8 cellular contexts compared by ENCODE assay signal in genomic region chr1:197180252-197180878, GRCh38. TPM values are rescaled to one million over a fixed set of nuclear protein-coding genes. Genes with fewer than 3 reads are reported as not detected.
DNase-seq lines count a peak whose midpoint lies in the region; ATAC-seq and TF ChIP-seq lines count a peak whose summit lies in the region.

No MANE protein-coding gene starts in this region.

- BruUV-seq in OCI-LY7 (replicated peaks; lab: Mats Ljungman, UMichigan), result no TSS peak

- POLR2A ChIA-PET in OCI-LY7 (lab: Charles Lee), result interaction anchor here (0.6 to 1.5 kb wide), 4 partner anchors 13 to 176 kb away, joined by 3 to 7 read pairs (median 4); no protein-coding TSS in a partner anchor

- DNase-seq in EL (peak; percentile 67), OCI-LY7 (ENCODE audit: low spot score) (peak; percentile 52), dermis microvascular lymphatic vessel endothelial cell (ENCODE audit: low read depth in 2 of 2) (peak; percentile 48 to 62), myocyte (ENCODE audit: low read depth) (peak; percentile 53), middle frontal gyrus (ENCODE audit: extremely low spot score, low spot score) (no peak)
- DNase-seq in stimulated activated CD4-positive, alpha-beta T cell treated with anti-CD3 and anti-CD28 coated beads, Interleukin-1b, Interleukin-23, amount 100 ng/mL, for 48 hours, result no peak

- H3K4me1 ChIP-seq in OCI-LY7 (ENCODE audit: insufficient read depth, low read length, poor library complexity, severe bottlenecking), result peaks cover 25% of the 10 kb centered on the region

- peak; percentile 93 for TF ChIP-seq CTCF in OCI-LY7 (conservative IDR thresholded peaks at IDR 0.05; ENCODE audit: low read length)

- H3K9me3 ChIP-seq in OCI-LY7 (ENCODE audit: low read length), result 0 out of 2 replicates have a peak, but pooled peaks cover under 1% of the 10 kb centered on the region

- H3K9me2 ChIP-seq in OCI-LY7 (ENCODE audit: insufficient read depth, low read length), result no peaks in the 10 kb centered on the region

- H3K36me3 ChIP-seq in OCI-LY7 (ENCODE audit: insufficient read depth, low read length), result peaks cover 78% of the 10 kb centered on the region

- intact Hi-C loops in OCI-LY7 (cut with micrococcal nuclease; ENCODE audit: unreplicated experiment), result loop anchor here (1.0 to 10.0 kb wide), 3 partner anchors 147 to 334 kb away; no protein-coding TSS in a partner anchor

- H3K4me2 ChIP-seq in OCI-LY7 (ENCODE audit: low read length), result no peak overlapping the region

- ATAC-seq in GM21360 (IDR thresholded peaks at IDR 0.05; ENCODE audit: unreplicated experiment) (peak; percentile 53), HG03571 (IDR thresholded peaks at IDR 0.05; ENCODE audit: unreplicated experiment) (peak; percentile 53)

- H3K79me2 ChIP-seq in OCI-LY7 (ENCODE audit: insufficient read depth, low read depth, low read length), result peaks cover 14% of the 10 kb centered on the region; the same call in 1 of the 2 replicates

- H2AFZ ChIP-seq in OCI-LY7 (ENCODE audit: low read length), result no peak overlapping the region

- H4K20me1 ChIP-seq in OCI-LY7 (ENCODE audit: insufficient read depth, low read length), result peaks cover 7% of the 10 kb centered on the region; the same call in 1 of the 2 replicates

- no peak overlapping the region for H3K4me3 ChIP-seq in OCI-LY7 (ENCODE audit: low read depth, low read length, poor library complexity, severe bottlenecking)

- no peak overlapping the region for H3K27ac ChIP-seq in OCI-LY7 (ENCODE audit: low read depth, low read length, poor library complexity, severe bottlenecking)

- CTCF ChIA-PET in OCI-LY7 (lab: Charles Lee; ENCODE audit: unreplicated experiment), result interaction anchor here (2.4 kb wide), 1 partner anchor 176 kb away, joined by 8 read pairs; no protein-coding TSS in a partner anchor

RNA-seq across cellular contexts. Expression of gene ZBTB41, which starts 20.7 kb away (rescaled TPM):
- total RNA-seq in OCI-LY7 (2014; rRNA removed; shearing (Covaris generic)), result 5.9 and 6.4 TPM in 2 replicates
- total RNA-seq in OCI-LY7 (2022) (9.8 and 10.9 TPM in 2 replicates), dermis microvascular lymphatic vessel endothelial cell (4.7 and 5.4 TPM in 2 replicates), myocyte (21.2 and 23.8 TPM in 2 replicates)
- 3.7 TPM for polyA plus RNA-seq in myocyte (2012)

RNA-seq across cellular contexts. Expression of gene ASPM, which starts 33.9 kb away (rescaled TPM):
- 88.4 and 88.6 TPM in 2 replicates for total RNA-seq in OCI-LY7 (2014; rRNA removed; shearing (Covaris generic))
- total RNA-seq in OCI-LY7 (2022), result 76.8 and 93.9 TPM in 2 replicates
- 8.1 and 26.2 TPM in 2 replicates for total RNA-seq in dermis microvascular lymphatic vessel endothelial cell
- total RNA-seq in myocyte, result 0.64 and 0.73 TPM in 2 replicates
- polyA plus RNA-seq in myocyte (2012), result 0.06 TPM

Comparison
In these comparisons a context has a peak if more than half of its experiments do, and no peak if none do; other contexts are left out.
1. DNase-seq: peak in EL (single experiment), OCI-LY7 (single experiment), dermis microvascular lymphatic vessel endothelial cell (2 of 2) and myocyte (single experiment); none in stimulated activated CD4-positive, alpha-beta T cell treated with anti-CD3 and anti-CD28 coated beads, Interleukin-1b, Interleukin-23, amount 100 ng/mL, for 48 hours (single experiment) and middle frontal gyrus (single experiment).